ENCODE assay signal across 8 cellular contexts in the genomic region with DNA sequence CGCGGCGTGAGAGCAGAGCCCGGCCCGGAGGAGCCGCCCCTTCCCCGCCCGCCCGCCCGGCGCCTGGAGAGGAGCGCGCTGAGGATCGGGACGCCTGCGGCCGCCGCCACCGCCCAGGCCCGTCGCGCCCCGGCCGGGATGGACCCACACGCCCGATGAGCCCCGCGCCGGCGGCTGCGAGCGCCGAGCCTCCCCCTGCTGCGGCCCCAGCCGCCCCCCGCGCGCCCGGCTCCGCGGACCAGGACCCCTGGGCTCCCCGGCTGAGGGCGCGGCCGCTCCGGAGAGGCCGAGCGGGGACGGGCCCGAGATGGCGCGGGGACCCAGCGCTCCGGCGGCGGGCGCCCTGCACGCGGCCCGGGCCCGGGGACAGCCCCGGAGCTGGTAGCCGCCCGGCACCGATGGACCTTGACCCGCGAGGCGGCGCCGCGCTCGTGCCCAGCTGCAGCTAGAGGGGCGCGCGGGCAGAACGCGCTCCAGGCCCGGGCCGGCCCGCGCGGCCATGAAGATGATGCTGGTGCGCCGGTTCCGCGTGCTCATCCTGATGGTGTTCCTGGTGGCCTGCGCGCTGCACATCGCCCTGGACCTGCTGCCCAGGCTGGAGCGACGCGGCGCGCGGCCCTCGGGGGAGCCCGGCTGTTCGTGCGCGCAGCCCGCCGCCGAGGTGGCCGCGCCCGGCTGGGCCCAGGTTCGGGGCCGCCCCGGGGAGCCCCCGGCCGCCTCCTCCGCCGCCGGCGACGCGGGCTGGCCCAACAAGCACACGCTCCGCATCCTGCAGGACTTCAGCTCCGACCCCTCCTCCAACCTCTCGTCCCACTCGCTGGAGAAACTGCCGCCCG. TPM values are rescaled to one million over a fixed set of nuclear protein-coding genes. Genes with fewer than 3 reads are reported as not detected.
A peak's percentile ranks its signal among the peaks of the same experiment; 100 is the strongest.
DNase-seq lines count a peak whose midpoint lies in the region; ATAC-seq and TF ChIP-seq lines count a peak whose summit lies in the region.

No MANE protein-coding gene starts in this region.

- TF ChIP-seq CTCF in WI38 (IDR thresholded peaks at IDR 0.05; ENCODE audit: low read depth, low read length): no peak
- no peak for TF ChIP-seq CTCF in gastrocnemius medialis (IDR thresholded peaks at IDR 0.05 in 4 of 5, conservative IDR thresholded peaks at IDR 0.05 in 1 of 5)
- TF ChIP-seq CTCF in endothelial cell (IDR thresholded peaks at IDR 0.05; ENCODE audit: unreplicated experiment): no peak

- H3K27me3 Mint-ChIP-seq in endothelial cell (ENCODE audit: unreplicated experiment): peaks cover 26% of the 10 kb centered on the region

- peak; percentile 16 to 26 for ATAC-seq in gastrocnemius medialis
- no peak for ATAC-seq in HG03159 (IDR thresholded peaks at IDR 0.05; ENCODE audit: unreplicated experiment)
- ATAC-seq in HG02885 (IDR thresholded peaks at IDR 0.05; ENCODE audit: poor library complexity, unreplicated experiment): no peak

- no peaks in the 10 kb centered on the region for H3K9me3 Mint-ChIP-seq in endothelial cell (ENCODE audit: unreplicated experiment)

- H3K4me3 Mint-ChIP-seq in endothelial cell (ENCODE audit: unreplicated experiment): no peak overlapping the region

- no peaks in the 10 kb centered on the region for H3K9me3 ChIP-seq in gastrocnemius medialis

- no peak overlapping the region for H3K27ac Mint-ChIP-seq in endothelial cell (ENCODE audit: unreplicated experiment)

- peak overlapping the region; percentile 85 to 98 (median 91) for H3K27ac ChIP-seq in gastrocnemius medialis

- intact Hi-C loops in gastrocnemius medialis (cut with DNase I; ENCODE audit: low total_unique reads): loop anchor here (1.0 to 5.0 kb wide), 2 partner anchors 36 to 684 kb away; a partner anchor contains a TSS

- in situ Hi-C loops in G401 (cut with HindIII; ENCODE audit: low sequenced_read_pairs): no loop called here
- in situ Hi-C loops in gastrocnemius medialis (cut with MboI; ENCODE audit: low sequenced_read_pairs in 4 of 4): no loop called here

- TF ChIP-seq POLR2A in gastrocnemius medialis (IDR thresholded peaks at IDR 0.05): no peak

- no peaks in the 10 kb centered on the region for H3K27me3 ChIP-seq in gastrocnemius medialis

- H3K4me3 ChIP-seq in WI38 (ENCODE audit: low read depth, low read length) (peak overlapping the region; percentile 98), iPS-11a (ENCODE audit: low read depth, low read length) (peak overlapping the region; percentile 61), gastrocnemius medialis (peak overlapping the region; percentile 61 to 71 (median 64))

- H3K36me3 ChIP-seq in gastrocnemius medialis: peaks cover 0 to 20% of the 10 kb centered on the region in 2 donors

- peaks cover 52% of the 10 kb centered on the region in 2 donors for H3K4me1 ChIP-seq in gastrocnemius medialis

- peaks cover 11% of the 10 kb centered on the region for H3K4me1 Mint-ChIP-seq in endothelial cell (ENCODE audit: unreplicated experiment)

- H3K36me3 Mint-ChIP-seq in endothelial cell (ENCODE audit: low read depth, unreplicated experiment): no peaks in the 10 kb centered on the region

- DNase-seq in G401 (ENCODE audit: low spot score) (peak; percentile 29), gastrocnemius medialis (no peak), pons (ENCODE audit: low spot score) (no peak), endothelial cell (ENCODE audit: low spot score) (no peak)

RNA-seq across cellular contexts. Expression of a gene that starts 0.5 kb away (rescaled TPM):
- total RNA-seq in G401 (2014; rRNA removed; shearing (Covaris generic)): 12.8 and 14.8 TPM in 2 replicates
- 10 to 100 TPM in 3 of 4 donors, 1 to 10 TPM in 1; 9.6 to 35.3 (median 18.6) TPM for total RNA-seq in gastrocnemius medialis
- 3.1 TPM for total RNA-seq in endothelial cell (ENCODE audit: unreplicated experiment)

Comparison
In these comparisons a context has a peak if more than half of its experiments do, and no peak if none do; other contexts are left out.
1. ATAC-seq: peak in gastrocnemius medialis (2 of 2); none in HG03159 (single experiment) and HG02885 (single experiment).
2. Peak in every context shown above with its lines, with median percentiles within 50 percentile points of each other: H3K4me3 ChIP-seq.